In genomic region chr13:88761145-88761544, GRCh38 we compare ENCODE assay signal across 22 cellular contexts.
DNase-seq lines count a peak whose midpoint lies in the region; FAIRE-seq and TF ChIP-seq lines count a peak whose summit lies in the region.
"Had no signal": no experiment of that assay in that cellular context is flagged by ENCODE, and none has a peak within 500 bp of the region (broad histone marks: within the 10 kb centered on the region; RNA-seq: fewer than 3 reads in every experiment).

No MANE protein-coding gene starts in this region.

- WGBS in H1 (ENCODE audit: extremely low coverage in 1 of 2, insufficient coverage in 1 of 2, insufficient read length in 1 of 2, insufficient replicate concordance in 2 of 2, low coverage in 1 of 2, low lambda C conversion rate in 2 of 2, missing lambda C conversion rate in 1 of 2), 2 experiments = 86% methylated on average over 4 of the region's 4 CpGs; no CpG with 5 or more reads in 1 of the 2 experiments

- TF ChIP-seq POLR2A in H1 (IDR thresholded peaks at IDR 0.05; ENCODE audit: control extremely low read depth in 1 of 2, low read depth in 2 of 2, low read length in 2 of 2) = no peak

- H3K36me3 Mint-ChIP-seq in neural progenitor cell = no peaks in the 10 kb centered on the region

- H4K8ac ChIP-seq in H1 (ENCODE audit: extremely low read depth, insufficient read depth, low read length) = no peak overlapping the region

- H3K9me3 Mint-ChIP-seq in neural progenitor cell = no peaks in the 10 kb centered on the region

- no peak overlapping the region for H3K4me3 Mint-ChIP-seq in neural progenitor cell
- H3K4me3 Mint-ChIP-seq: HFFc6 had no signal

- DNase-seq in GM13977 (ENCODE audit: low spot score) = no peak
- peak; percentile 49 for DNase-seq in Karpas-422
- DNase-seq in H1 (ENCODE audit: low read depth in 1 of 2, low spot score in 2 of 2) = no peak
- no peak for DNase-seq in neural progenitor cell (ENCODE audit: low spot score)
- DNase-seq in urothelium cell line (ENCODE audit: low spot score) = no peak
- no peak for DNase-seq in NCI-H446 (lab: John Stamatoyannopoulos, UW)
- DNase-seq in RKO (ENCODE audit: low spot score) = no peak
- DNase-seq: BE2C, DMS79, H7, HFFc6, MM.1S, NCI-H1048, NCI-H1417 treated with DMSO at 0.1 percent for 48 hours, NCI-H1930, NCI-H2171, NCI-H345, NCI-H524 treated with DMSO at 0.1 percent for 48 hours, T-helper 1 cell had no signal

- no peaks in the 10 kb centered on the region for H3K9me2 ChIP-seq in Karpas-422 (replicated peaks; ENCODE audit: insufficient read depth, low read length)

- TF ChIP-seq EP300 in H1 (IDR thresholded peaks at IDR 0.05; ENCODE audit: borderline replicate concordance in 1 of 2, low read depth in 2 of 2, low read length in 2 of 2) = no peak

- H3K79me1 ChIP-seq in H1 (ENCODE audit: low read depth, low read length) = no peaks in the 10 kb centered on the region

- no peak overlapping the region for H3K14ac ChIP-seq in H1 (ENCODE audit: insufficient read length)

- POLR2A ChIA-PET in H1 (lab: Charles Lee; ENCODE audit: partially characterized antibody) = no interaction called here

- no peaks in the 10 kb centered on the region for H3K9me3 ChIP-seq in Karpas-422 (ENCODE audit: low read length)
- H3K9me3 ChIP-seq in H1 (ENCODE audit: insufficient read depth in 2 of 2, low read depth in 1 of 2, low read length in 1 of 2) = no peaks in the 10 kb centered on the region
- H3K9me3 ChIP-seq in neural progenitor cell (ENCODE audit: low read depth) = no peaks in the 10 kb centered on the region
- H3K9me3 ChIP-seq: BE2C had no signal

- H3K56ac ChIP-seq in H1 (replicated peaks; ENCODE audit: insufficient read length, low read depth, low read length) = no peak overlapping the region

- H2BK5ac ChIP-seq in H1 (ENCODE audit: low read depth, low read length) = no peak overlapping the region

- TF ChIP-seq RAD21 in H1 (IDR thresholded peaks at IDR 0.05 in 1 of 2, conservative IDR thresholded peaks at IDR 0.05 in 1 of 2; ENCODE audit: low read depth in 2 of 2, low read length in 2 of 2) = peak; percentile 29 to 53

- H2AFZ ChIP-seq in Karpas-422 (ENCODE audit: low read length) = no peak overlapping the region; the same call in 1 of the 2 replicates
- H2AFZ ChIP-seq in H1 (ENCODE audit: low read length) = no peak overlapping the region
- H2AFZ ChIP-seq in neural progenitor cell (replicated peaks) = peak overlapping the region; percentile 53

- no peak overlapping the region for H2BK12ac ChIP-seq in H1 (ENCODE audit: low read depth, low read length)

- H2BK15ac ChIP-seq in H1 (ENCODE audit: low read length) = no peak overlapping the region

- H3K79me2 ChIP-seq in Karpas-422 (ENCODE audit: low read length) (no peaks in the 10 kb centered on the region), H1 (ENCODE audit: control insufficient read depth in 1 of 2, insufficient read depth in 2 of 2, low read length in 2 of 2) (no peaks in the 10 kb centered on the region), neural progenitor cell (ENCODE audit: low read depth) (no peaks in the 10 kb centered on the region)

- H4K20me1 ChIP-seq in Karpas-422 (ENCODE audit: insufficient read depth, low read depth, low read length) = no peaks in the 10 kb centered on the region
- no peaks in the 10 kb centered on the region for H4K20me1 ChIP-seq in H1 (replicated peaks in 1 of 2; ENCODE audit: control insufficient read depth in 1 of 2, insufficient read depth in 2 of 2, low read length in 2 of 2)
- H4K20me1 ChIP-seq in neural progenitor cell (ENCODE audit: low read depth) = no peaks in the 10 kb centered on the region

- H3K27ac ChIP-seq in Karpas-422 (ENCODE audit: low read length) (no peak overlapping the region), H1 (ENCODE audit: low read depth, low read length) (no peak overlapping the region), neural progenitor cell (no peak overlapping the region)
- H3K27ac ChIP-seq: HL-60 had no signal

- H3K27me3 ChIP-seq in Karpas-422 (ENCODE audit: low read length) (no peaks in the 10 kb centered on the region), H1 (replicated peaks in 1 of 4; ENCODE audit: control insufficient read depth in 3 of 4, extremely low read depth in 1 of 4, insufficient read depth in 3 of 4, low read length in 3 of 4) (peaks cover 0 to 2% (median 0%) of the 10 kb centered on the region in 4 experiments; a peak in 1 of 7 replicates), neural progenitor cell (no peaks in the 10 kb centered on the region)
- H3K27me3 ChIP-seq: BE2C had no signal

- H3K4me3 ChIP-seq in Karpas-422 (ENCODE audit: low read length) = no peak overlapping the region
- no peak overlapping the region for H3K4me3 ChIP-seq in H1 (ENCODE audit: extremely low read depth in 1 of 4, insufficient read depth in 2 of 4, low read depth in 3 of 4, low read length in 4 of 4)
- H3K4me3 ChIP-seq in neural progenitor cell = no peak overlapping the region
- H3K4me3 ChIP-seq: K562 had no signal

- H3K9ac ChIP-seq in Karpas-422 (ENCODE audit: low read length) = no peak overlapping the region
- no peak overlapping the region for H3K9ac ChIP-seq in H1 (replicated peaks in 1 of 4; ENCODE audit: extremely low read depth in 1 of 4, low read depth in 3 of 4, low read length in 3 of 4)
- H3K9ac ChIP-seq in neural progenitor cell = no peak overlapping the region

- H2AK5ac ChIP-seq in H1 (ENCODE audit: low read depth, low read length) = no peak overlapping the region

- H3K4me1 ChIP-seq in Karpas-422 (ENCODE audit: low read length) (no peaks in the 10 kb centered on the region), H1 (replicated peaks in 1 of 4; ENCODE audit: control insufficient read depth in 3 of 4, insufficient read depth in 4 of 4, low read length in 3 of 4) (0 out of 7 replicates have a peak, but pooled peaks cover 0 to 2% (median 0%) of the 10 kb centered on the region in 4 experiments), neural progenitor cell (peaks cover 8% of the 10 kb centered on the region)
- H3K4me1 ChIP-seq: BE2C had no signal

- no peak overlapping the region for H3K4ac ChIP-seq in H1 (replicated peaks; ENCODE audit: insufficient read length, low read depth, low read length)

- FAIRE-seq in H1 (lab: Jason Lieb, UNC) = no peak
- no peak for FAIRE-seq in urothelium cell line (lab: Jason Lieb, UNC)
- FAIRE-seq: HepG2, K562 had no signal

- H3K27me3 Mint-ChIP-seq in neural progenitor cell (ENCODE audit: insufficient read depth, low read depth) = no peaks in the 10 kb centered on the region

- H3K4me2 ChIP-seq in Karpas-422 (ENCODE audit: low read depth, low read length, poor library complexity, severe bottlenecking) (no peak overlapping the region), H1 (ENCODE audit: insufficient read depth in 1 of 2, low read depth in 2 of 2, low read length in 2 of 2) (no peak overlapping the region), neural progenitor cell (no peak overlapping the region)

- TF ChIP-seq CTCF in GM13977 (IDR thresholded peaks at IDR 0.05; ENCODE audit: extremely low read depth, insufficient read depth, missing control alignments) = peak; percentile 15
- TF ChIP-seq CTCF in H1 (IDR thresholded peaks at IDR 0.05; ENCODE audit: control extremely low read depth in 1 of 3, insufficient read depth in 1 of 3, low read depth in 1 of 3, low read length in 3 of 3) = peak in 1 of 3 experiments; percentile 37; a peak in 2 of 4 replicates
- no peak for TF ChIP-seq CTCF in neural progenitor cell (IDR thresholded peaks at IDR 0.05)

- H3F3A ChIP-seq in neural progenitor cell (ENCODE audit: low read depth) = no peaks in the 10 kb centered on the region

- H3K18ac ChIP-seq in H1 (ENCODE audit: extremely low read depth, low read length) = no peak overlapping the region

- H3K36me3 ChIP-seq in Karpas-422 (ENCODE audit: insufficient read depth, low read length) = no peaks in the 10 kb centered on the region
- no peaks in the 10 kb centered on the region for H3K36me3 ChIP-seq in H1 (ENCODE audit: control insufficient read depth in 2 of 4, insufficient read depth in 4 of 4, low read length in 3 of 4)
- H3K36me3 ChIP-seq in neural progenitor cell = no peaks in the 10 kb centered on the region
- H3K36me3 ChIP-seq: BE2C had no signal

- H2BK20ac ChIP-seq in H1 (ENCODE audit: low read length) = no peak overlapping the region

- CTCF ChIA-PET in H1 (lab: Charles Lee; ENCODE audit: partially characterized antibody) = no interaction called here

- H2BK120ac ChIP-seq in H1 (replicated peaks; ENCODE audit: low read depth, low read length) = no peak overlapping the region

- H4K5ac ChIP-seq in H1 (ENCODE audit: insufficient read length, low read depth, low read length) = no peak overlapping the region

- in situ Hi-C loops in GM13977 (cut with MboI; ENCODE audit: low pct_unique_long_range_greater_than_20kb, low sequenced_read_pairs, unreplicated experiment) = no loop called here

- no peak overlapping the region for H3K27ac Mint-ChIP-seq in neural progenitor cell
- H3K27ac Mint-ChIP-seq: HFFc6 had no signal

- H4K91ac ChIP-seq in H1 (replicated peaks; ENCODE audit: insufficient read length, low read length) = no peak overlapping the region

- no peak overlapping the region for H3K23ac ChIP-seq in H1 (ENCODE audit: insufficient read length)

- peaks cover 2% of the 10 kb centered on the region for H3K4me1 Mint-ChIP-seq in neural progenitor cell

- H3K23me2 ChIP-seq in H1 (ENCODE audit: low read depth, low read length) = no peaks in the 10 kb centered on the region

TF ChIP-seq in H1, 55 proteins besides CTCF, POLR2A, EP300 and RAD21:
- TF ChIP-seq HDAC6 (IDR thresholded peaks at IDR 0.05; ENCODE audit: low read depth, low read length) (no peak), KDM1A (IDR thresholded peaks at IDR 0.05; ENCODE audit: borderline replicate concordance, low read length) (no peak), RBBP5 (IDR thresholded peaks at IDR 0.05; ENCODE audit: borderline replicate concordance, low read depth, low read length) (no peak), EGR1 (IDR thresholded peaks at IDR 0.05; ENCODE audit: borderline replicate concordance, low read depth, low read length) (no peak), MAFK (IDR thresholded peaks at IDR 0.05; ENCODE audit: low read depth, low read length) (no peak)
